14 cellular contexts compared by ENCODE assay signal in the genomic region with DNA sequence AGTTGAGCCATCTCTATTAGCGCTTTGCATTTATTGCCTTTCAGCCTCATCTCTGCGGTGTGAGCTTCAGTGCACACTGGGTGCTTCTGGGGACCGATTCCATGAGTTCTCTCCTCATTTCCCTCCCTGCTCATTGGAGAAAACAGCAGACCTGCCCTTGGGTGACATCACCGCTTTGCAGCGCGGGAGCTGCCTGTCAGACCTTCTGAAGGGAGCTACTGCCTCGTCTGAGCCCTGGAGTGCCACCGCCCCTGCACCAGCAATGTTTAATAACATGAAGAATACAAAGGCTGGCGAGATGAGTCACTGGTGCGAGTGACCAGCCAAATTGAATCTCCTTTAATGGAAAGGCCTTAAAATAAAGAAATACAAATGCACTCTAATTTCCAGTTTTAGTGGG. TPM values are rescaled to one million over a fixed set of nuclear protein-coding genes. Genes with fewer than 3 reads are reported as not detected.
DNase-seq lines count a peak whose midpoint lies in the region; ATAC-seq and TF ChIP-seq lines count a peak whose summit lies in the region.
"Had no signal": no experiment of that assay in that cellular context is flagged by ENCODE, and none has a peak within 500 bp of the region (broad histone marks: within the 10 kb centered on the region; RNA-seq: fewer than 3 reads in every experiment).

No MANE protein-coding gene starts in this region.

- DNase-seq in NCI-H1436 (lab: John Stamatoyannopoulos, UW) (peak; percentile 42), NCI-H1436 treated with DMSO at 0.1 percent for 48 hours (lab: John Stamatoyannopoulos, UW) (no peak), NCI-H226 (peak; percentile 55), endodermal cell (peak; percentile 77), renal cortical epithelial cell (ENCODE audit: low read depth) (peak; percentile 73), AG08396 (ENCODE audit: low spot score) (no peak)
- DNase-seq: activated CD8-positive, alpha-beta T cell treated with anti-CD3 and anti-CD28 coated beads for 36 hours; hippocampal formation; KG1; NCI-H524 treated with DMSO at 0.1 percent for 48 hours; T-helper 1 cell had no signal

- no peaks in the 10 kb centered on the region for H3K27me3 ChIP-seq in endodermal cell (ENCODE audit: control insufficient read depth, insufficient read depth, low read length, poor library complexity, severe bottlenecking)

- no peak overlapping the region for H3K9ac ChIP-seq in endodermal cell (ENCODE audit: extremely low read depth, low read length, poor library complexity, severe bottlenecking)

- no peaks in the 10 kb centered on the region for H3K36me3 ChIP-seq in endodermal cell (ENCODE audit: control insufficient read depth, insufficient read depth, low read length)

- TF ChIP-seq CTCF in endodermal cell (conservative IDR thresholded peaks at IDR 0.05), result no peak

- H3K9me3 ChIP-seq in endodermal cell (ENCODE audit: control insufficient read depth, low read length), result no peaks in the 10 kb centered on the region

- no peak overlapping the region for H3K27ac ChIP-seq in endodermal cell (ENCODE audit: low read depth, low read length)
- H3K27ac ChIP-seq: skin epidermis had no signal

- no peak for ATAC-seq in HG03565 (IDR thresholded peaks at IDR 0.05; ENCODE audit: unreplicated experiment)
- no peak for ATAC-seq in HG02884 (IDR thresholded peaks at IDR 0.05; ENCODE audit: unreplicated experiment)
- ATAC-seq: activated CD8-positive, alpha-beta T cell treated with anti-CD3 and anti-CD28 coated beads for 36 hours had no signal

- no peak overlapping the region for H3K4me3 Mint-ChIP-seq in endodermal cell
- H3K4me3 Mint-ChIP-seq: activated CD8-positive, alpha-beta T cell treated with anti-CD3 and anti-CD28 coated beads for 36 hours had no signal

- H3K9me3 Mint-ChIP-seq in endodermal cell, result peaks cover 2% of the 10 kb centered on the region

- no peak overlapping the region for H3K27ac Mint-ChIP-seq in endodermal cell
- H3K27ac Mint-ChIP-seq: activated CD8-positive, alpha-beta T cell treated with anti-CD3 and anti-CD28 coated beads for 36 hours had no signal

- H3K4me1 ChIP-seq in endodermal cell (ENCODE audit: control insufficient read depth, insufficient read depth, low read length), result no peaks in the 10 kb centered on the region

- no peaks in the 10 kb centered on the region for H3K36me3 Mint-ChIP-seq in endodermal cell (ENCODE audit: low read depth)

- 63 to 72% methylated on average over 9 to 10 of the region's 10 CpGs for WGBS in endodermal cell (ENCODE audit: insufficient coverage in 1 of 2, insufficient read length in 1 of 2), 2 experiments

- no peak overlapping the region for H3K4me3 ChIP-seq in endodermal cell (ENCODE audit: low read length)
- H3K4me3 ChIP-seq: skin epidermis had no signal

- H3K4me1 Mint-ChIP-seq in endodermal cell, result no peaks in the 10 kb centered on the region

- H3K27me3 Mint-ChIP-seq in endodermal cell (ENCODE audit: insufficient read depth), result no peaks in the 10 kb centered on the region

RNA-seq across cellular contexts. Expression of gene CPPED1, which starts 30.3 kb away (rescaled TPM):
- total RNA-seq in endodermal cell (10 to 100 TPM in 1 of 2 donors, 1 to 10 TPM in 1; 8.4 to 14.7 TPM), renal cortical epithelial cell (17.2 and 33.2 TPM in 2 replicates)
- 8.5 TPM for polyA plus RNA-seq in endodermal cell (2013, experiment 1 of 2)
- 8.0 TPM for polyA plus RNA-seq in endodermal cell (2013, experiment 2 of 2)

Comparison
In these comparisons a context has a peak if more than half of its experiments do, and no peak if none do; other contexts are left out.
1. DNase-seq: peak in NCI-H1436 (single experiment), NCI-H226 (single experiment), endodermal cell (single experiment) and renal cortical epithelial cell (single experiment); none in NCI-H1436 treated with DMSO at 0.1 percent for 48 hours (single experiment) and AG08396 (single experiment).